In the genomic region with DNA sequence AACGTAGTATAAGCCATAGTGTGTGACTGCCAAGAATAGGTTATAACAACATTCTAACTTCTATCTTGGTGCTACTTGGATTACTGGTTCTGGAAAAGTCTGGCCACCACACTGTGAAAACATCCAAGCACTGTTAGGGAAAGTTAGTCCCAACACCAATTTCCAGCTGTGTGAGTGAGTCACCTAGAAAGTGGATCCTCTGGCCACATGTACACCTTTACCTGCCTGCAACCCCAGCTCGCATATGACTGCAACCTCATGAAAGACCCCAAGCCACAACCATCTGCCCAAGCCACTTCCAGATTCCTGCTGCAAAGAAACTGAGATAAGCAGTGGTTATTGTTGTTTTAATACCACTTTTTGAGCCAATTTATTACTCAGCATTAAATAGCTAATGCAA, we compare ENCODE assay signal across 28 cellular contexts.
A peak's percentile ranks its signal among the peaks of the same experiment; 100 is the strongest.
DNase-seq lines count a peak whose midpoint lies in the region; ATAC-seq, FAIRE-seq and TF ChIP-seq lines count a peak whose summit lies in the region.
"Had no signal": no experiment of that assay in that cellular context is flagged by ENCODE, and none has a peak within 500 bp of the region (broad histone marks: within the 10 kb centered on the region; RNA-seq: fewer than 3 reads in every experiment).

No MANE protein-coding gene starts in this region.

- H3K27me3 ChIP-seq in bronchial epithelial cell (ENCODE audit: control insufficient read depth, insufficient read depth, low read length) (no peaks in the 10 kb centered on the region), H7 (ENCODE audit: control insufficient read depth, insufficient read depth, low read length) (no peaks in the 10 kb centered on the region), thyroid gland (no peaks in the 10 kb centered on the region)
- H3K27me3 ChIP-seq: SJCRH30 had no signal

- intact Hi-C loops in kidney (cut with DNase I), result no loop called here
- intact Hi-C loops in thyroid gland (cut with DNase I), result no loop called here

- DNase-seq in stimulated activated naive CD8-positive, alpha-beta T cell treated with anti-CD3 and anti-CD28 coated beads, Interleukin-15, Interleukin-2, amounts not matched to agents 100 U/mL and 50 U/mL, for 24 hours, result no peak
- no peak for DNase-seq in stimulated activated naive CD8-positive, alpha-beta T cell treated with anti-CD3 and anti-CD28 coated beads, Interleukin-15, amount 100 ng/mL, for 72 hours
- DNase-seq in bronchial epithelial cell (ENCODE audit: low read depth), result peak; percentile 25
- DNase-seq in iris pigment epithelial cell (ENCODE audit: low read depth), result peak; percentile 30
- no peak for DNase-seq in H7
- no peak for DNase-seq in kidney
- no peak for DNase-seq in thyroid gland
- DNase-seq: 8988T, ACHN, Calu3, DMS79 treated with DMSO at 0.1 percent for 48 hours, GF-D8, Kasumi-1, NCI-H1092 treated with DMSO at 0.1 percent for 48 hours, NCI-H1436, NCI-H187 treated with DMSO at 0.1 percent for 48 hours, NCI-H2171 treated with DMSO at 0.1 percent for 48 hours, NCI-H345, NCI-H510A treated with DMSO at 0.1 percent for 48 hours, NCI-H748 treated with DMSO at 0.1 percent for 48 hours, SJCRH30 had no signal

- no peaks in the 10 kb centered on the region for H3K36me3 ChIP-seq in bronchial epithelial cell (ENCODE audit: control insufficient read depth, insufficient read depth, low read length)
- no peaks in the 10 kb centered on the region for H3K36me3 ChIP-seq in H7 (replicated peaks; ENCODE audit: control insufficient read depth, insufficient read depth, low read length)
- H3K36me3 ChIP-seq in kidney (ENCODE audit: control insufficient read depth in 1 of 2, insufficient read depth in 2 of 2, low read length in 2 of 2), result no peaks in the 10 kb centered on the region
- no peaks in the 10 kb centered on the region for H3K36me3 ChIP-seq in thyroid gland
- H3K36me3 ChIP-seq: SJCRH30 had no signal

- H3K9ac ChIP-seq in kidney (ENCODE audit: low read length in 2 of 2), result no peak overlapping the region

- TF ChIP-seq CTCF in bronchial epithelial cell (IDR thresholded peaks at IDR 0.05; ENCODE audit: insufficient read depth, low read length, severe bottlenecking), result no peak
- no peak for TF ChIP-seq CTCF in kidney (IDR thresholded peaks at IDR 0.05; ENCODE audit: borderline replicate concordance, extremely low read depth, insufficient read depth)
- no peak for TF ChIP-seq CTCF in thyroid gland (IDR thresholded peaks at IDR 0.05)

- H3K4me1 ChIP-seq in kidney (ENCODE audit: control insufficient read depth in 1 of 2, insufficient read depth in 1 of 2, low read depth in 1 of 2, low read length in 2 of 2) (no peaks in the 10 kb centered on the region), thyroid gland (no peaks in the 10 kb centered on the region)
- H3K4me1 ChIP-seq: SJCRH30 had no signal

- FAIRE-seq in bronchial epithelial cell (lab: Jason Lieb, UNC) (no peak), kidney (lab: Jason Lieb, UNC) (no peak)
- FAIRE-seq: GM12891, H1, HepG2, K562 had no signal

- H3K4me3 ChIP-seq in bronchial epithelial cell (ENCODE audit: low read depth, low read length) (no peak overlapping the region), H7 (ENCODE audit: insufficient read depth, low read depth, low read length) (no peak overlapping the region), kidney (ENCODE audit: low read length in 2 of 2) (no peak overlapping the region), thyroid gland (replicated peaks in 1 of 3) (no peak overlapping the region)
- H3K4me3 ChIP-seq: K562, SJCRH30 had no signal

- H3K9me3 ChIP-seq in kidney (ENCODE audit: control insufficient read depth in 1 of 2, low read length in 2 of 2) (no peaks in the 10 kb centered on the region), thyroid gland (no peaks in the 10 kb centered on the region)
- H3K9me3 ChIP-seq: SJCRH30 had no signal

- no peaks in the 10 kb centered on the region for H3K9me3 Mint-ChIP-seq in stimulated activated naive CD8-positive, alpha-beta T cell treated with anti-CD3 and anti-CD28 coated beads, Interleukin-15, amount 100 ng/mL, for 72 hours

- H3K4me1 Mint-ChIP-seq in stimulated activated naive CD8-positive, alpha-beta T cell treated with anti-CD3 and anti-CD28 coated beads, Interleukin-15, amount 100 ng/mL, for 72 hours, result no peaks in the 10 kb centered on the region

- H3K4me3 Mint-ChIP-seq in stimulated activated naive CD8-positive, alpha-beta T cell treated with anti-CD3 and anti-CD28 coated beads, Interleukin-15, amount 100 ng/mL, for 72 hours, result no peak overlapping the region

- peak; percentile 28 for ATAC-seq in stimulated activated naive CD8-positive, alpha-beta T cell treated with anti-CD3 and anti-CD28 coated beads, Interleukin-15, Interleukin-2, amounts not matched to agents 100 U/mL and 50 U/mL, for 24 hours
- ATAC-seq in stimulated activated naive CD8-positive, alpha-beta T cell treated with anti-CD3 and anti-CD28 coated beads, Interleukin-15, amount 100 ng/mL, for 72 hours, result no peak
- no peak for ATAC-seq in GM18907 (IDR thresholded peaks at IDR 0.05; ENCODE audit: unreplicated experiment)
- ATAC-seq: HCT116, HepG2, K562, Right ventricle myocardium inferior had no signal

- WGBS in thyroid gland, 2 donors, result 60 to 61% methylated on average over 2 of the region's 2 CpGs

- H3K27ac ChIP-seq in kidney (ENCODE audit: low read depth in 2 of 2, low read length in 2 of 2) (no peak overlapping the region), thyroid gland (no peak overlapping the region)
- H3K27ac ChIP-seq: SJCRH30 had no signal

- H3K27ac Mint-ChIP-seq in stimulated activated naive CD8-positive, alpha-beta T cell treated with anti-CD3 and anti-CD28 coated beads, Interleukin-15, amount 100 ng/mL, for 72 hours, result no peak overlapping the region

- TF ChIP-seq POLR2A in thyroid gland (IDR thresholded peaks at IDR 0.05), result no peak

- no peaks in the 10 kb centered on the region for H3K27me3 Mint-ChIP-seq in stimulated activated naive CD8-positive, alpha-beta T cell treated with anti-CD3 and anti-CD28 coated beads, Interleukin-15, amount 100 ng/mL, for 72 hours

Comparison
In these comparisons a context has a peak if more than half of its experiments do, and no peak if none do; other contexts are left out.
1. DNase-seq: peak in bronchial epithelial cell (single experiment) and iris pigment epithelial cell (single experiment); none in stimulated activated naive CD8-positive, alpha-beta T cell treated with anti-CD3 and anti-CD28 coated beads, Interleukin-15, Interleukin-2, amounts not matched to agents 100 U/mL and 50 U/mL, for 24 hours (single experiment), stimulated activated naive CD8-positive, alpha-beta T cell treated with anti-CD3 and anti-CD28 coated beads, Interleukin-15, amount 100 ng/mL, for 72 hours (0 of 2), H7 (single experiment), kidney (single experiment) and thyroid gland (0 of 2).